26 cellular contexts compared by ENCODE assay signal in genomic region chr5:146862641-146863040, GRCh38. TPM values are rescaled to one million over a fixed set of nuclear protein-coding genes. Genes with fewer than 3 reads are reported as not detected.
"Had no signal": no experiment of that assay in that cellular context is flagged by ENCODE, and none has a peak within 500 bp of the region (broad histone marks: within the 10 kb centered on the region; RNA-seq: fewer than 3 reads in every experiment).

No MANE protein-coding gene starts in this region.

- H3K4me1 Mint-ChIP-seq: activated CD4-positive, alpha-beta T cell treated with anti-CD3 and anti-CD28 coated beads, Interleukin-2, amount 10 ng/mL, durations not matched to agents 24 days and 14 days; activated naive CD4-positive, alpha-beta T cell treated with anti-CD3 and anti-CD28 coated beads, Interleukin-2, amount 10 ng/mL, durations not matched to agents 7 days and 5 days; activated naive CD8-positive, alpha-beta T cell treated with anti-CD3 and anti-CD28 coated beads, Interleukin-2, amount 50 U/mL, for 24 hours had no signal

- H3K4me1 ChIP-seq: SJCRH30 had no signal

- H3K4me2 ChIP-seq: PC-9 had no signal

- H3K36me3 ChIP-seq: SJCRH30 had no signal

- ATAC-seq: activated CD8-positive, alpha-beta T cell treated with anti-CD3 and anti-CD28 coated beads, Interleukin-2, amount 10 ng/mL, durations not matched to agents 7 days and 5 days; activated naive CD8-positive, alpha-beta T cell treated with anti-CD3 and anti-CD28 coated beads, Interleukin-2, amount 50 U/mL, for 24 hours had no signal

- H3K27ac ChIP-seq: PC-9, SJCRH30, SK-N-MC had no signal

- DNase-seq: activated CD4-positive, alpha-beta T cell treated with anti-CD3 and anti-CD28 coated beads, Interleukin-2, amount 10 ng/mL, durations not matched to agents 24 days and 14 days; activated CD4-positive, alpha-beta T cell treated with anti-CD3 and anti-CD28 coated beads, Interleukin-2, amount 50 U/mL, for 48 hours; activated CD8-positive, alpha-beta T cell treated with anti-CD3 and anti-CD28 coated beads, Interleukin-2, amount 10 ng/mL, durations not matched to agents 7 days and 5 days; activated effector memory CD4-positive, alpha-beta T cell treated with Interleukin-2 at 50 U/mL for 16 hours; activated naive CD4-positive, alpha-beta T cell treated with anti-CD3 and anti-CD28 coated beads, Interleukin-2, amount 10 ng/mL, durations not matched to agents 7 days and 5 days; activated naive CD8-positive, alpha-beta T cell treated with anti-CD3 and anti-CD28 coated beads, Interleukin-2, amount 50 U/mL, for 24 hours; activated T-cell treated with anti-CD3 and anti-CD28 coated beads, Interleukin-2, amount 50 U/mL, for 48 hours; anterior cingulate cortex; central memory CD4-positive, alpha-beta T cell; Karpas-422; KBM-7; NCI-H1105; NCI-H1417 treated with DMSO at 0.1 percent for 48 hours; NCI-H187 treated with DMSO at 0.1 percent for 48 hours; NCI-H2081; NCI-H2171 treated with DMSO at 0.1 percent for 48 hours; NCI-H2227 treated with DMSO at 0.1 percent for 48 hours; NCI-H524; NCI-H69; Right ventricle myocardium superior; SJCRH30; T1000 had no signal

- H3K4me3 ChIP-seq: PC-9, SJCRH30, SK-N-MC had no signal

- H3K36me3 Mint-ChIP-seq: activated naive CD4-positive, alpha-beta T cell treated with anti-CD3 and anti-CD28 coated beads, Interleukin-2, amount 10 ng/mL, durations not matched to agents 7 days and 5 days; activated naive CD8-positive, alpha-beta T cell had no signal

- H3K27me3 ChIP-seq: SJCRH30 had no signal

- H3K9me3 Mint-ChIP-seq: activated CD4-positive, alpha-beta T cell treated with anti-CD3 and anti-CD28 coated beads, Interleukin-2, amount 10 ng/mL, durations not matched to agents 24 days and 14 days; activated naive CD4-positive, alpha-beta T cell treated with anti-CD3 and anti-CD28 coated beads, Interleukin-2, amount 10 ng/mL, durations not matched to agents 7 days and 5 days; activated naive CD8-positive, alpha-beta T cell treated with anti-CD3 and anti-CD28 coated beads, Interleukin-2, amount 50 U/mL, for 24 hours had no signal

- H3K9me3 ChIP-seq: SJCRH30 had no signal

- H3K4me3 Mint-ChIP-seq: activated CD4-positive, alpha-beta T cell treated with anti-CD3 and anti-CD28 coated beads, Interleukin-2, amount 10 ng/mL, durations not matched to agents 24 days and 14 days; activated CD8-positive, alpha-beta T cell treated with anti-CD3 and anti-CD28 coated beads, Interleukin-2, amount 10 ng/mL, durations not matched to agents 7 days and 5 days; activated naive CD4-positive, alpha-beta T cell treated with anti-CD3 and anti-CD28 coated beads, Interleukin-2, amount 10 ng/mL, durations not matched to agents 7 days and 5 days; activated naive CD8-positive, alpha-beta T cell; activated naive CD8-positive, alpha-beta T cell treated with anti-CD3 and anti-CD28 coated beads, Interleukin-2, amount 50 U/mL, for 24 hours; brain had no signal

- H3K27ac Mint-ChIP-seq: activated CD4-positive, alpha-beta T cell treated with anti-CD3 and anti-CD28 coated beads, Interleukin-2, amount 10 ng/mL, durations not matched to agents 24 days and 14 days; activated CD8-positive, alpha-beta T cell treated with anti-CD3 and anti-CD28 coated beads, Interleukin-2, amount 10 ng/mL, durations not matched to agents 7 days and 5 days; activated naive CD4-positive, alpha-beta T cell treated with anti-CD3 and anti-CD28 coated beads, Interleukin-2, amount 10 ng/mL, durations not matched to agents 7 days and 5 days; activated naive CD8-positive, alpha-beta T cell; activated naive CD8-positive, alpha-beta T cell treated with anti-CD3 and anti-CD28 coated beads, Interleukin-2, amount 50 U/mL, for 24 hours had no signal

- H2AFZ ChIP-seq: PC-9 had no signal

- H3K27me3 Mint-ChIP-seq: activated naive CD4-positive, alpha-beta T cell treated with anti-CD3 and anti-CD28 coated beads, Interleukin-2, amount 10 ng/mL, durations not matched to agents 7 days and 5 days; activated naive CD8-positive, alpha-beta T cell treated with anti-CD3 and anti-CD28 coated beads, Interleukin-2, amount 50 U/mL, for 24 hours; brain had no signal

RNA-seq across cellular contexts. Expression of gene PPP2R2B, which starts 15.9 kb away (rescaled TPM):
- total RNA-seq: activated CD4-positive, alpha-beta T cell treated with anti-CD3 and anti-CD28 coated beads, Interleukin-2, amount 10 ng/mL, durations not matched to agents 24 days and 14 days; PC-9 had no signal
